ENCODE assay signal across 21 cellular contexts in genomic region chr4:185560316-185560715, GRCh38. TPM values are rescaled to one million over a fixed set of nuclear protein-coding genes. Genes with fewer than 3 reads are reported as not detected.
A peak's percentile ranks its signal among the peaks of the same experiment; 100 is the strongest.
DNase-seq lines count a peak whose midpoint lies in the region; ATAC-seq, FAIRE-seq and TF ChIP-seq lines count a peak whose summit lies in the region.
"Had no signal": no experiment of that assay in that cellular context is flagged by ENCODE, and none has a peak within 500 bp of the region (broad histone marks: within the 10 kb centered on the region; RNA-seq: fewer than 3 reads in every experiment).

No MANE protein-coding gene starts in this region.

- H3K4me2 ChIP-seq in A549 (peak overlapping the region; percentile 46), endothelial cell of umbilical vein (ENCODE audit: insufficient read depth, low read length) (no peak overlapping the region), osteoblast (ENCODE audit: insufficient read depth, low read length) (peak overlapping the region; percentile 3)
- H3K4me2 ChIP-seq: BLaER1 treated with 17β-estradiol and CSF1 and Interleukin-3, amounts not matched to agents 10 nM and 100 nM had no signal

- TF ChIP-seq RAD21 in A549 (conservative IDR thresholded peaks at IDR 0.05 in 1 of 2, IDR thresholded peaks at IDR 0.05 in 1 of 2), result no peak

- no peak for TF ChIP-seq POLR2A in A549 (IDR thresholded peaks at IDR 0.05; ENCODE audit: low read length)
- no peak for TF ChIP-seq POLR2A in endothelial cell of umbilical vein (IDR thresholded peaks at IDR 0.05; ENCODE audit: low read depth, low read length)
- TF ChIP-seq POLR2A in GM12891 (IDR thresholded peaks at IDR 0.05; ENCODE audit: low read depth, low read length), result no peak

- no peak for TF ChIP-seq EP300 in A549 (IDR thresholded peaks at IDR 0.05)

- CTCF ChIA-PET in A549 (lab: Yijun Ruan, JAX), result interaction anchor here (1.0 kb wide), 1 partner anchor 19 kb away, joined by 3 read pairs; no protein-coding TSS in a partner anchor
- CTCF ChIA-PET in RWPE1 (lab: Yijun Ruan, JAX), result interaction anchor here (0.6 kb wide), 1 partner anchor 130 kb away, joined by 3 read pairs; no protein-coding TSS in a partner anchor
- CTCF ChIA-PET in endothelial cell of umbilical vein (lab: Charles Lee), result interaction anchor here (0.8 to 3.0 kb wide), 10 partner anchors 11 to 577 kb away, joined by 3 to 17 read pairs (median 4); partner anchors contain the start of gene CCDC110

- no peak for DNase-seq in A549 (ENCODE audit: low read depth in 1 of 2, low spot score in 1 of 2)
- no peak for DNase-seq in RWPE1 (ENCODE audit: low spot score)
- DNase-seq in endothelial cell of umbilical vein (ENCODE audit: low read depth, low spot score), result no peak
- DNase-seq in osteoblast (ENCODE audit: insufficient read length, low spot score, missing footprints), result no peak
- no peak for DNase-seq in iPS-NIHi11 (ENCODE audit: low spot score)
- DNase-seq in OCI-M2 (lab: John Stamatoyannopoulos, UW; ENCODE audit: unreplicated experiment), result no peak
- DNase-seq in hepatic stellate cell (ENCODE audit: low spot score), result no peak
- no peak for DNase-seq in GM12891 (ENCODE audit: insufficient read length, low spot score)
- DNase-seq: activated CD4-positive, alpha-beta T cell treated with anti-CD3 and anti-CD28 coated beads for 4 hours; activated effector memory CD4-positive, alpha-beta T cell treated with Interleukin-2 at 50 U/mL for 16 hours; lower lobe of right lung; naive B cell; NCI-H1930; stimulated activated CD4-positive, alpha-beta T cell treated with anti-CD3 and anti-CD28 coated beads, Interleukin-4, amount 100 ng/mL, for 24 hours had no signal

- intact Hi-C loops in endothelial cell of umbilical vein (cut with micrococcal nuclease), result loop anchor here (2.0 kb wide), 1 partner anchor 36 kb away; no protein-coding TSS in a partner anchor

- H3K36me3 ChIP-seq in endothelial cell of umbilical vein (ENCODE audit: control insufficient read depth in 2 of 2, extremely low read depth in 1 of 2, insufficient read depth in 2 of 2, low read length in 2 of 2) (no peaks in the 10 kb centered on the region), osteoblast (ENCODE audit: insufficient read depth, low read length) (no peaks in the 10 kb centered on the region)
- H3K36me3 ChIP-seq: BLaER1 treated with 17β-estradiol and CSF1 and Interleukin-3, amounts not matched to agents 10 nM and 100 nM; lower lobe of right lung; pancreas had no signal

- H4K20me1 ChIP-seq in endothelial cell of umbilical vein (replicated peaks; ENCODE audit: control insufficient read depth, extremely low read depth, insufficient read depth, low read length) (no peaks in the 10 kb centered on the region), osteoblast (ENCODE audit: insufficient read depth, low read length) (no peaks in the 10 kb centered on the region)
- H4K20me1 ChIP-seq: BLaER1 treated with 17β-estradiol and CSF1 and Interleukin-3, amounts not matched to agents 10 nM and 100 nM had no signal

- H3K4me1 ChIP-seq in A549, result peaks cover 13% of the 10 kb centered on the region
- H3K4me1 ChIP-seq in endothelial cell of umbilical vein (ENCODE audit: control insufficient read depth, extremely low read depth, insufficient read depth, low read length), result peaks cover 10% of the 10 kb centered on the region
- H3K4me1 ChIP-seq in osteoblast (ENCODE audit: insufficient read depth, low read length), result peaks cover 6% of the 10 kb centered on the region
- H3K4me1 ChIP-seq: BLaER1 treated with 17β-estradiol and CSF1 and Interleukin-3, amounts not matched to agents 10 nM and 100 nM; lower lobe of right lung; pancreas had no signal

- H3K79me2 ChIP-seq in endothelial cell of umbilical vein (ENCODE audit: control insufficient read depth, insufficient read depth, low read length), result no peaks in the 10 kb centered on the region
- H3K79me2 ChIP-seq in osteoblast (ENCODE audit: insufficient read depth, low read length), result no peaks in the 10 kb centered on the region

- no peak for ATAC-seq in A549

- H3K27ac ChIP-seq in A549, result peak overlapping the region; percentile 69 to 85
- peak overlapping the region; percentile 73 for H3K27ac ChIP-seq in RWPE1
- H3K27ac ChIP-seq in endothelial cell of umbilical vein (ENCODE audit: insufficient read depth, low read depth, low read length), result peak overlapping the region; percentile 68
- H3K27ac ChIP-seq in osteoblast (ENCODE audit: low read depth, low read length), result no peak overlapping the region
- H3K27ac ChIP-seq: BLaER1 treated with 17β-estradiol and CSF1 and Interleukin-3, amounts not matched to agents 10 nM and 100 nM; HL-60; lower lobe of right lung had no signal

- 96% methylated on average over 5 of the region's 5 CpGs for WGBS in A549 (ENCODE audit: missing lambda C conversion rate)

- no peaks in the 10 kb centered on the region for H3K27me3 ChIP-seq in endothelial cell of umbilical vein (ENCODE audit: control insufficient read depth in 2 of 2, insufficient read depth in 2 of 2, low read length in 2 of 2)
- H3K27me3 ChIP-seq in osteoblast (ENCODE audit: insufficient read depth, low read length), result no peaks in the 10 kb centered on the region
- H3K27me3 ChIP-seq: BLaER1 treated with 17β-estradiol and CSF1 and Interleukin-3, amounts not matched to agents 10 nM and 100 nM; pancreas had no signal

- TSS peak; percentile 80 for BruUV-seq in endothelial cell of umbilical vein (replicated peaks; lab: Mats Ljungman, UMichigan)

- no peak overlapping the region for H3K9ac ChIP-seq in endothelial cell of umbilical vein (replicated peaks; ENCODE audit: extremely low read depth, insufficient read depth, low read length)
- H3K9ac ChIP-seq: BLaER1 treated with 17β-estradiol and CSF1 and Interleukin-3, amounts not matched to agents 10 nM and 100 nM had no signal

- H3K9me1 ChIP-seq in endothelial cell of umbilical vein (replicated peaks; ENCODE audit: control insufficient read depth, extremely low read depth, insufficient read depth, low read length), result no peaks in the 10 kb centered on the region

- POLR2A ChIA-PET in A549 (lab: Yijun Ruan, JAX) (no interaction called here), RWPE1 (lab: Yijun Ruan, JAX; ENCODE audit: low non-redundant PET) (no interaction called here), endothelial cell of umbilical vein (lab: Charles Lee) (interaction anchor here (0.6 kb wide), 1 partner anchor 48 kb away, joined by 6 read pairs; no protein-coding TSS in a partner anchor)

- H3K4me3 ChIP-seq in A549 (no peak overlapping the region), endothelial cell of umbilical vein (replicated peaks in 1 of 3; ENCODE audit: insufficient read depth in 1 of 3, low read depth in 1 of 3, low read length in 3 of 3) (no peak overlapping the region), osteoblast (ENCODE audit: insufficient read depth, low read length) (no peak overlapping the region)
- H3K4me3 ChIP-seq: BLaER1 treated with 17β-estradiol and CSF1 and Interleukin-3, amounts not matched to agents 10 nM and 100 nM; lower lobe of right lung; pancreas had no signal

- no peak for FAIRE-seq in A549 (lab: Jason Lieb, UNC)
- FAIRE-seq in endothelial cell of umbilical vein (lab: Jason Lieb, UNC), result no peak
- no peak for FAIRE-seq in GM12891 (lab: Jason Lieb, UNC)
- FAIRE-seq: D721Med, islet of Langerhans, pancreas, small intestine, TTC549 had no signal

- TF ChIP-seq CTCF in A549 (IDR thresholded peaks at IDR 0.05) (no peak), RWPE1 (conservative IDR thresholded peaks at IDR 0.05; ENCODE audit: low read depth) (no peak), endothelial cell of umbilical vein (IDR thresholded peaks at IDR 0.05; ENCODE audit: extremely low read depth in 1 of 2, insufficient read depth in 1 of 2, low read depth in 1 of 2, low read length in 2 of 2) (no peak), osteoblast (IDR thresholded peaks at IDR 0.05; ENCODE audit: extremely low read depth, low read depth, low read length) (no peak)

- dilution Hi-C loops in endothelial cell of umbilical vein (cut with MboI; ENCODE audit: extremely low pct_ligation_motif_present, low sequenced_read_pairs), result no loop called here

- no peaks in the 10 kb centered on the region for H3K9me3 ChIP-seq in A549
- H3K9me3 ChIP-seq in endothelial cell of umbilical vein (replicated peaks; ENCODE audit: control insufficient read depth, insufficient read depth, low read length), result no peaks in the 10 kb centered on the region
- no peaks in the 10 kb centered on the region for H3K9me3 ChIP-seq in osteoblast (ENCODE audit: low read depth, low read length)
- H3K9me3 ChIP-seq: lower lobe of right lung, pancreas had no signal

- peak overlapping the region; percentile 88 for H2AFZ ChIP-seq in endothelial cell of umbilical vein (ENCODE audit: low read depth, low read length)
- H2AFZ ChIP-seq in osteoblast (ENCODE audit: low read length), result no peak overlapping the region

TF ChIP-seq in endothelial cell of umbilical vein, 7 proteins besides CTCF, POLR2A, EP300 and RAD21 (continues in another document):
- no peak for TF ChIP-seq EZH2 (IDR thresholded peaks at IDR 0.05; ENCODE audit: borderline replicate concordance, low read depth, low read length, severe bottlenecking)

TF ChIP-seq in GM12891, 5 proteins besides CTCF, POLR2A, EP300 and RAD21:
- TF ChIP-seq POLR2AphosphoS5 (IDR thresholded peaks at IDR 0.05; ENCODE audit: low read depth, low read length), result no peak
- no peak for TF ChIP-seq PAX5 (IDR thresholded peaks at IDR 0.05; ENCODE audit: insufficient read depth, low read length, severe bottlenecking)
- no peak for TF ChIP-seq SPI1 (IDR thresholded peaks at IDR 0.05; ENCODE audit: low read depth, low read length)
- no peak for TF ChIP-seq POU2F2 (IDR thresholded peaks at IDR 0.05; ENCODE audit: low read depth, low read length)
- TF ChIP-seq TAF1 (IDR thresholded peaks at IDR 0.05; ENCODE audit: low read depth, low read length), result no peak
TF ChIP-seq in GM12891: peak in this region for 0.

RNA-seq across cellular contexts. Expression of gene PDLIM3, which starts 25.0 kb away (rescaled TPM):
- 0.37 and 0.48 TPM in 2 replicates for polyA plus RNA-seq in A549 (2011; rRNA removed)
- 0.54 and 0.61 TPM in 2 replicates for polyA plus RNA-seq in A549 (2012; cell fraction: cytosol; rRNA removed)
- polyA plus RNA-seq in A549 (2012; cell fraction: nucleus; rRNA removed), result 0.62 and 0.90 TPM in 2 replicates
- polyA plus RNA-seq in A549 (2017; fragmentation: RNase III; extraction: RNeasy Plus Mini Kit Qiagen cat#74134 plus additional on column Dnase treatment), result 0.12 to 0.18 TPM in 2 of 3 replicates, not detected in the other
- polyA minus RNA-seq in A549 (2011; rRNA and poly(A)+ RNA removed), result 0.70 and 1.7 TPM in 2 replicates
- total RNA-seq in endothelial cell of umbilical vein, result 9.7 and 12.2 TPM in 2 replicates
- 15.3 and 17.6 TPM in 2 replicates for polyA plus RNA-seq in endothelial cell of umbilical vein
- 13.9 and 15.6 TPM in 2 replicates for polyA plus RNA-seq in endothelial cell of umbilical vein (2011; cell fraction: cytosol; rRNA removed)
- 17.6 and 22.3 TPM in 2 replicates for polyA plus RNA-seq in endothelial cell of umbilical vein (2011; cell fraction: nucleus; rRNA removed)
- polyA plus RNA-seq in endothelial cell of umbilical vein (2012), result 7.0 and 8.4 TPM in 2 replicates
- polyA minus RNA-seq in endothelial cell of umbilical vein, result 15.2 and 18.4 TPM in 2 replicates
- 3.5 TPM for polyA minus RNA-seq in endothelial cell of umbilical vein (2011; cell fraction: cytosol; rRNA and poly(A)+ RNA removed)
- polyA minus RNA-seq in endothelial cell of umbilical vein (2011; cell fraction: nucleus; rRNA and poly(A)+ RNA removed), result 29.0 and 32.3 TPM in 2 replicates
- 1.8 and 2.2 TPM in 2 replicates for total RNA-seq in osteoblast
- polyA plus RNA-seq in GM12891 (2012; ENCODE audit: low read depth, missing spikeins), result 0.09 TPM
